21 cellular contexts compared by ENCODE assay signal in genomic region chr5:179381691-179382090, GRCh38. TPM values are rescaled to one million over a fixed set of nuclear protein-coding genes. Genes with fewer than 3 reads are reported as not detected.
"Had no signal": no experiment of that assay in that cellular context is flagged by ENCODE, and none has a peak within 500 bp of the region (broad histone marks: within the 10 kb centered on the region; RNA-seq: fewer than 3 reads in every experiment).

No MANE protein-coding gene starts in this region.

- H3K27ac ChIP-seq: colonic mucosa, heart right ventricle, left ventricle myocardium inferior, prostate gland, SJSA1, skin epidermis, thoracic aorta, upper lobe of left lung, WERI-Rb-1 had no signal

- H3K4me1 ChIP-seq: colonic mucosa, heart right ventricle, left ventricle myocardium inferior, prostate gland, upper lobe of left lung had no signal

- H3K36me3 ChIP-seq: colonic mucosa, heart right ventricle, left ventricle myocardium inferior, prostate gland, SJSA1, thoracic aorta, upper lobe of left lung, WERI-Rb-1 had no signal

- H3K4me1 Mint-ChIP-seq: activated CD4-positive, alpha-beta T cell treated with anti-CD3 and anti-CD28 coated beads, Interleukin-2, amount 10 ng/mL, durations not matched to agents 7 days and 5 days; activated naive CD8-positive, alpha-beta T cell treated with anti-CD3 and anti-CD28 coated beads for 36 hours; central memory CD8-positive, alpha-beta T cell; stimulated activated effector memory CD8-positive, alpha-beta T cell treated with anti-CD3 and anti-CD28 coated beads, Interleukin-12 subunit alpha, Interleukin-12 subunit beta, amount 100 ng/mL, for 72 hours had no signal

- H3K4me3 Mint-ChIP-seq: activated CD4-positive, alpha-beta T cell treated with anti-CD3 and anti-CD28 coated beads, Interleukin-2, amount 10 ng/mL, durations not matched to agents 7 days and 5 days; activated CD8-positive, alpha-beta T cell treated with anti-CD3 and anti-CD28 coated beads for 36 hours; activated naive CD8-positive, alpha-beta T cell treated with anti-CD3 and anti-CD28 coated beads for 36 hours; activated T-cell treated with anti-CD3 and anti-CD28 coated beads, Interleukin-2, amount 50 U/mL, for 4 hours; central memory CD8-positive, alpha-beta T cell; stimulated activated effector memory CD8-positive, alpha-beta T cell treated with anti-CD3 and anti-CD28 coated beads, Interleukin-12 subunit alpha, Interleukin-12 subunit beta, amount 100 ng/mL, for 72 hours had no signal

- H3K27ac Mint-ChIP-seq: activated CD4-positive, alpha-beta T cell treated with anti-CD3 and anti-CD28 coated beads, Interleukin-2, amount 10 ng/mL, durations not matched to agents 7 days and 5 days; activated CD8-positive, alpha-beta T cell treated with anti-CD3 and anti-CD28 coated beads for 36 hours; activated naive CD8-positive, alpha-beta T cell treated with anti-CD3 and anti-CD28 coated beads for 36 hours; stimulated activated effector memory CD8-positive, alpha-beta T cell treated with anti-CD3 and anti-CD28 coated beads, Interleukin-12 subunit alpha, Interleukin-12 subunit beta, amount 100 ng/mL, for 72 hours had no signal

- H3K9me3 Mint-ChIP-seq: activated CD4-positive, alpha-beta T cell treated with anti-CD3 and anti-CD28 coated beads, Interleukin-2, amount 10 ng/mL, durations not matched to agents 7 days and 5 days; activated CD8-positive, alpha-beta T cell treated with anti-CD3 and anti-CD28 coated beads for 36 hours; activated naive CD8-positive, alpha-beta T cell treated with anti-CD3 and anti-CD28 coated beads for 36 hours; activated T-cell treated with anti-CD3 and anti-CD28 coated beads, Interleukin-2, amount 50 U/mL, for 4 hours; central memory CD8-positive, alpha-beta T cell; stimulated activated effector memory CD8-positive, alpha-beta T cell treated with anti-CD3 and anti-CD28 coated beads, Interleukin-12 subunit alpha, Interleukin-12 subunit beta, amount 100 ng/mL, for 72 hours had no signal

- H3K4me3 ChIP-seq: colonic mucosa, heart right ventricle, left ventricle myocardium inferior, prostate gland, SJSA1, skin epidermis, thoracic aorta, upper lobe of left lung had no signal

- ATAC-seq: activated CD8-positive, alpha-beta T cell treated with anti-CD3 and anti-CD28 coated beads for 36 hours; activated T-cell treated with anti-CD3 and anti-CD28 coated beads, Interleukin-2, amount 50 U/mL, for 4 hours; heart right ventricle; stimulated activated effector memory CD8-positive, alpha-beta T cell treated with anti-CD3 and anti-CD28 coated beads, Interleukin-12 subunit alpha, Interleukin-12 subunit beta, amount 100 ng/mL, for 72 hours had no signal

- H3K27me3 ChIP-seq: colonic mucosa, SJSA1, upper lobe of left lung had no signal

- H3K27me3 Mint-ChIP-seq: activated CD4-positive, alpha-beta T cell treated with anti-CD3 and anti-CD28 coated beads, Interleukin-2, amount 10 ng/mL, durations not matched to agents 7 days and 5 days; activated CD8-positive, alpha-beta T cell treated with anti-CD3 and anti-CD28 coated beads for 36 hours; activated naive CD8-positive, alpha-beta T cell treated with anti-CD3 and anti-CD28 coated beads for 36 hours had no signal

- DNase-seq: activated CD4-positive, alpha-beta T cell treated with anti-CD3 and anti-CD28 coated beads, Interleukin-2, amount 10 ng/mL, durations not matched to agents 7 days and 5 days; activated CD4-positive, CD25-positive, alpha-beta regulatory T cell treated with anti-CD3 and anti-CD28 coated beads, Interleukin-2, amount 50 U/mL, for 72 hours; activated CD8-positive, alpha-beta T cell treated with anti-CD3 and anti-CD28 coated beads for 36 hours; activated naive CD4-positive, alpha-beta T cell treated with Interleukin-2 at 50 U/mL for 16 hours; activated naive CD8-positive, alpha-beta T cell treated with anti-CD3 and anti-CD28 coated beads for 36 hours; activated T-cell treated with anti-CD3 and anti-CD28 coated beads, Interleukin-2, amount 50 U/mL, for 4 hours; colonic mucosa; foreskin fibroblast; heart right ventricle; left ventricle myocardium inferior; midbrain; stimulated activated CD4-positive, alpha-beta T cell treated with anti-CD3 and anti-CD28 coated beads, Interleukin-2, amount 100 ng/mL, for 24 hours; T-helper 1 cell; WERI-Rb-1 had no signal

- H3K9me3 ChIP-seq: colonic mucosa, heart right ventricle, left ventricle myocardium inferior, prostate gland, thoracic aorta, upper lobe of left lung had no signal

RNA-seq across cellular contexts. Expression of gene ADAMTS2, which starts 36.4 kb away (rescaled TPM):
- total RNA-seq: activated CD4-positive, alpha-beta T cell treated with anti-CD3 and anti-CD28 coated beads, Interleukin-2, amount 10 ng/mL, durations not matched to agents 7 days and 5 days; activated CD8-positive, alpha-beta T cell treated with anti-CD3 and anti-CD28 coated beads for 36 hours; activated naive CD8-positive, alpha-beta T cell treated with anti-CD3 and anti-CD28 coated beads for 36 hours had no signal
